ENCODE assay signal across 9 cellular contexts in the genomic region with DNA sequence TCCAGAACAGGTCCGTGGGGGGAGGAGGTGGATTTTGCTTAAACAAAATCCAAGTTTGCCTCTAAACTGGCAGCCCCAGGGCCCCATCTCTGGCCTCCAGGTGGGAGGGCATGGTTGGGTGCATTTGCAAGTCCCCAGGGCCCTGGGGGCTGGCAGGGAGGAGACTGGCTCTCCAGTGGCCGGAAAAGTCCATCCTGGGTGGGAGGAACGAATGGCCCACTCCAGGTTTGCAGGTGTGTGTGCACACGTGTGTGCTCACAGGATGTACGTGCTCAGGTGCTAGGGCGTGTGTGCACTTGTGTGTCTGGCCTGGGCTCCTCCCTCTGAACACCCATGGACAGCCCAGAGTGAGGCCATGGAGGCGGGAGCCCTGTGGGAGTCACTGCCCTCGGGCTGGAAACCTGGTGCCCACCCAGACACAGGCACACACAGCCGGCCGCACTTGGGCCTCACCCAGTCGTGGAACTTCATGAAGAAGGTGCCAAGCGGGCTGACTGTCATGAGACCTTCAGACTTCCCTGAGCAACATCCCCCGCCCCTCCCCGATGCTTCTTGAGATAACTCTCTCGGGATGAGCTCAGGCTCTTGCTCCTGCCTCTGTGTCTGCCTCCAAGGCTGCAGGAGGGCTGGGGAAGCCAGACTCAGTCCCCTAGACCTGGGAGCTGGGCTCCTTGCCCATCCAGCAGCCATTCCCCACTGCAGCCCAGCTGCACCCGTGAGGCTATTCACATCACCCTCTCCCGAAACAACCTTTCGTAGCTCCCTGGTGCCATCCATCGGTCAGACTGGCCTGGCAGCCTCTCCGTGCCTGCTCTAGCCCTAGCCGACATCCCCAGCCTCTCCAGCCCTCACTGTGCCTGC. TPM values are rescaled to one million over a fixed set of nuclear protein-coding genes. Genes with fewer than 3 reads are reported as not detected.
DNase-seq lines count a peak whose midpoint lies in the region; ATAC-seq, FAIRE-seq and TF ChIP-seq lines count a peak whose summit lies in the region.
"Had no signal": no experiment of that assay in that cellular context is flagged by ENCODE, and none has a peak within 500 bp of the region (broad histone marks: within the 10 kb centered on the region; RNA-seq: fewer than 3 reads in every experiment).

No MANE protein-coding gene starts in this region.

- TF ChIP-seq RAD21 in A549 (conservative IDR thresholded peaks at IDR 0.05 in 1 of 2, IDR thresholded peaks at IDR 0.05 in 1 of 2): peak; percentile 64 to 66

- H3K9me3 ChIP-seq in A549 (no peaks in the 10 kb centered on the region), HUES6 (ENCODE audit: control insufficient read depth, insufficient read depth, low read depth, low read length) (no peaks in the 10 kb centered on the region)

- H3K4me1 ChIP-seq in A549: peaks cover 67% of the 10 kb centered on the region
- peaks cover 58% of the 10 kb centered on the region for H3K4me1 ChIP-seq in HUES6 (ENCODE audit: control insufficient read depth, insufficient read depth, low read length)

- no peak overlapping the region for H3K9ac ChIP-seq in HUES6 (ENCODE audit: low read length)

- DNase-seq in A549 (ENCODE audit: low read depth in 1 of 2, low spot score in 1 of 2) (peak; percentile 56 to 79), bronchial epithelial cell (ENCODE audit: low read depth) (peak; percentile 93), memory B cell (ENCODE audit: low spot score in 2 of 2) (no peak), ecto neural progenitor cell (ENCODE audit: low spot score) (no peak), DMS114 treated with DMSO at 0.1 percent for 48 hours (lab: John Stamatoyannopoulos, UW; ENCODE audit: unreplicated experiment) (no peak)
- DNase-seq: T-cell had no signal

- H3K27me3 ChIP-seq in HUES6 (ENCODE audit: control insufficient read depth, insufficient read depth, low read length): peaks cover 11% of the 10 kb centered on the region
- no peaks in the 10 kb centered on the region for H3K27me3 ChIP-seq in bronchial epithelial cell (ENCODE audit: control insufficient read depth, insufficient read depth, low read length)

- H3K4me3 ChIP-seq in A549 (peak overlapping the region; percentile 67), HUES6 (ENCODE audit: low read depth, low read length) (peak overlapping the region; percentile 39; the same call in 1 of the 2 replicates), bronchial epithelial cell (ENCODE audit: low read depth, low read length) (peak overlapping the region; percentile 72)

- H3K27ac ChIP-seq in A549: peak overlapping the region; percentile 97 to 99
- no peak overlapping the region for H3K27ac ChIP-seq in HUES6 (ENCODE audit: low read depth, low read length)

- H3K4me2 ChIP-seq in A549: peak overlapping the region; percentile 97

- H3K27me3 Mint-ChIP-seq in memory B cell: peaks cover 9% of the 10 kb centered on the region

- TF ChIP-seq CTCF in A549 (IDR thresholded peaks at IDR 0.05) (peak; percentile 47), bronchial epithelial cell (IDR thresholded peaks at IDR 0.05; ENCODE audit: insufficient read depth, low read length, severe bottlenecking) (peak; percentile 51)

- H3K27ac Mint-ChIP-seq in memory B cell: no peak overlapping the region
- H3K27ac Mint-ChIP-seq: T-cell had no signal

- 13% methylated on average over 18 of the region's 21 CpGs for WGBS in A549 (ENCODE audit: missing lambda C conversion rate)

- POLR2A ChIA-PET in A549 (lab: Yijun Ruan, JAX): interaction anchor here (0.9 to 2.3 kb wide), 6 partner anchors 16 to 118 kb away, joined by 4 to 22 read pairs (median 6); a partner anchor contains a TSS

- ATAC-seq in A549 (peak; percentile 7 to 42; a peak in 5 of 6 replicates), memory B cell (ENCODE audit: low read depth) (peak; percentile 52), HG03280 (IDR thresholded peaks at IDR 0.05; ENCODE audit: unreplicated experiment) (no peak), HG02852 (IDR thresholded peaks at IDR 0.05; ENCODE audit: unreplicated experiment) (no peak)
- ATAC-seq: T-cell had no signal

- peaks cover 9% of the 10 kb centered on the region for H3K4me1 Mint-ChIP-seq in memory B cell

- no peaks in the 10 kb centered on the region for H3K36me3 Mint-ChIP-seq in memory B cell
- H3K36me3 Mint-ChIP-seq: T-cell had no signal

- no peak for TF ChIP-seq POLR2A in A549 (IDR thresholded peaks at IDR 0.05; ENCODE audit: low read length)

- CTCF ChIA-PET in A549 (lab: Yijun Ruan, JAX): interaction anchor here (0.8 to 8.7 kb wide), 18 partner anchors 10 to 199 kb away, joined by 3 to 86 read pairs (median 4); a partner anchor contains a TSS

- no peak overlapping the region for H3K4me3 Mint-ChIP-seq in memory B cell
- H3K4me3 Mint-ChIP-seq: T-cell had no signal

- H3K9me3 Mint-ChIP-seq in memory B cell: no peaks in the 10 kb centered on the region
- H3K9me3 Mint-ChIP-seq: T-cell had no signal

- TF ChIP-seq EP300 in A549 (IDR thresholded peaks at IDR 0.05): no peak

- FAIRE-seq in A549 (lab: Jason Lieb, UNC) (peak; percentile 54), bronchial epithelial cell (lab: Jason Lieb, UNC) (peak; percentile 99)

- H3K36me3 ChIP-seq in HUES6 (ENCODE audit: control insufficient read depth, insufficient read depth, low read length): no peaks in the 10 kb centered on the region
- peaks cover 20% of the 10 kb centered on the region for H3K36me3 ChIP-seq in bronchial epithelial cell (ENCODE audit: control insufficient read depth, insufficient read depth, low read length)

TF ChIP-seq in A549, 52 proteins besides CTCF, POLR2A, EP300 and RAD21 (continues in another document):
- no peak for TF ChIP-seq ESRRA (IDR thresholded peaks at IDR 0.05; ENCODE audit: borderline replicate concordance, low read length)
- TF ChIP-seq, protein P1, sequence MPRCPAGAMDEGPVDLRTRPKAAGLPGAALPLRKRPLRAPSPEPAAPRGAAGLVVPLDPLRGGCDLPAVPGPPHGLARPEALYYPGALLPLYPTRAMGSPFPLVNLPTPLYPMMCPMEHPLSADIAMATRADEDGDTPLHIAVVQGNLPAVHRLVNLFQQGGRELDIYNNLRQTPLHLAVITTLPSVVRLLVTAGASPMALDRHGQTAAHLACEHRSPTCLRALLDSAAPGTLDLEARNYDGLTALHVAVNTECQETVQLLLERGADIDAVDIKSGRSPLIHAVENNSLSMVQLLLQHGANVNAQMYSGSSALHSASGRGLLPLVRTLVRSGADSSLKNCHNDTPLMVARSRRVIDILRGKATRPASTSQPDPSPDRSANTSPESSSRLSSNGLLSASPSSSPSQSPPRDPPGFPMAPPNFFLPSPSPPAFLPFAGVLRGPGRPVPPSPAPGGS (IDR thresholded peaks at IDR 0.05): no peak
- TF ChIP-seq ZFP36 (IDR thresholded peaks at IDR 0.05; ENCODE audit: borderline replicate concordance, partially characterized antibody): peak; percentile 66
- TF ChIP-seq RCOR1 (IDR thresholded peaks at IDR 0.05; ENCODE audit: low read depth, low read length): no peak
- TF ChIP-seq CHD2 (IDR thresholded peaks at IDR 0.05; ENCODE audit: low read length, partially characterized antibody): no peak
- peak; percentile 46; the same call in 1 of the 3 replicates for TF ChIP-seq SMC3 (IDR thresholded peaks at IDR 0.05)
- TF ChIP-seq, protein P2, sequence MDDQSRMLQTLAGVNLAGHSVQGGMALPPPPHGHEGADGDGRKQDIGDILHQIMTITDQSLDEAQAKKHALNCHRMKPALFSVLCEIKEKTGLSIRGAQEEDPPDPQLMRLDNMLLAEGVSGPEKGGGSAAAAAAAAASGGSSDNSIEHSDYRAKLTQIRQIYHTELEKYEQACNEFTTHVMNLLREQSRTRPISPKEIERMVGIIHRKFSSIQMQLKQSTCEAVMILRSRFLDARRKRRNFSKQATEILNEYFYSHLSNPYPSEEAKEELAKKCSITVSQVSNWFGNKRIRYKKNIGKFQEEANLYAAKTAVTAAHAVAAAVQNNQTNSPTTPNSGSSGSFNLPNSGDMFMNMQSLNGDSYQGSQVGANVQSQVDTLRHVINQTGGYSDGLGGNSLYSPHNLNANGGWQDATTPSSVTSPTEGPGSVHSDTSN (IDR thresholded peaks at IDR 0.05): peak; percentile 34; the same call in 1 of the 2 replicates
- 0 out of 2 replicates have a peak, but pooled peaks have one; percentile 15 for TF ChIP-seq FOSB (CRISPR knock-in tag; IDR thresholded peaks at IDR 0.05)
- no peak for TF ChIP-seq CEBPB (IDR thresholded peaks at IDR 0.05)
- TF ChIP-seq MYC (IDR thresholded peaks at IDR 0.05; ENCODE audit: borderline replicate concordance, low read length): no peak
- TF ChIP-seq, protein P3, sequence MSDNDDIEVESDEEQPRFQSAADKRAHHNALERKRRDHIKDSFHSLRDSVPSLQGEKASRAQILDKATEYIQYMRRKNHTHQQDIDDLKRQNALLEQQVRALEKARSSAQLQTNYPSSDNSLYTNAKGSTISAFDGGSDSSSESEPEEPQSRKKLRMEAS (IDR thresholded peaks at IDR 0.05): no peak

RNA-seq across cellular contexts. Expression of a gene that starts 9.4 kb away (rescaled TPM):
- polyA plus RNA-seq in A549 (2011; rRNA removed): 43.7 and 56.7 TPM in 2 replicates
- 9.8 and 11.7 TPM in 2 replicates for polyA plus RNA-seq in A549 (2012; cell fraction: cytosol; rRNA removed)
- polyA plus RNA-seq in A549 (2012; cell fraction: nucleus; rRNA removed): 65.0 and 74.3 TPM in 2 replicates
- polyA plus RNA-seq in A549 (2017; fragmentation: RNase III; extraction: RNeasy Plus Mini Kit Qiagen cat#74134 plus additional on column Dnase treatment): 34.4 to 46.5 TPM (median 43.3 TPM) in 3 replicates
- 212 and 231 TPM in 2 replicates for polyA minus RNA-seq in A549 (2011; rRNA and poly(A)+ RNA removed)
- 367 and 620 TPM in 2 replicates for total RNA-seq in bronchial epithelial cell

RNA-seq across cellular contexts. Expression of a gene that starts 16.8 kb away (rescaled TPM):
- polyA plus RNA-seq in A549 (2011; rRNA removed) (11.3 and 11.5 TPM in 2 replicates), A549 (2017; fragmentation: RNase III; extraction: RNeasy Plus Mini Kit Qiagen cat#74134 plus additional on column Dnase treatment) (10.7 to 12.5 TPM (median 12.0 TPM) in 3 replicates)
- 7.7 and 8.6 TPM in 2 replicates for polyA plus RNA-seq in A549 (2012; cell fraction: cytosol; rRNA removed)
- 14.0 and 16.7 TPM in 2 replicates for polyA plus RNA-seq in A549 (2012; cell fraction: nucleus; rRNA removed)
- 8.6 and 9.5 TPM in 2 replicates for polyA minus RNA-seq in A549 (2011; rRNA and poly(A)+ RNA removed)
- total RNA-seq in bronchial epithelial cell: 8.4 and 14.1 TPM in 2 replicates

RNA-seq across cellular contexts. Expression of a gene that starts 44.1 kb away (rescaled TPM):
- 0.01 TPM in 2 replicates for polyA plus RNA-seq in A549 (2011; rRNA removed)
- polyA plus RNA-seq in A549 (2012; cell fraction: cytosol; rRNA removed): 0.03 TPM in 1 of 2 replicates, not detected in the other
- polyA plus RNA-seq in A549 (2012; cell fraction: nucleus; rRNA removed): 0.06 and 0.11 TPM in 2 replicates
- polyA plus RNA-seq in A549 (2017; fragmentation: RNase III; extraction: RNeasy Plus Mini Kit Qiagen cat#74134 plus additional on column Dnase treatment): 0.01 TPM in 2 of 3 replicates, not detected in the other
- 0.17 TPM in 1 of 2 replicates, not detected in the other for polyA minus RNA-seq in A549 (2011; rRNA and poly(A)+ RNA removed)
- not detected in 2 replicates for total RNA-seq in bronchial epithelial cell

RNA-seq across cellular contexts. Expression of a gene that starts 52.1 kb away (rescaled TPM):
- polyA plus RNA-seq in A549 (2011; rRNA removed) (19.5 and 24.2 TPM in 2 replicates), A549 (2017; fragmentation: RNase III; extraction: RNeasy Plus Mini Kit Qiagen cat#74134 plus additional on column Dnase treatment) (25.9 to 28.0 TPM (median 26.9 TPM) in 3 replicates)
- polyA plus RNA-seq in A549 (2012; cell fraction: cytosol; rRNA removed): 42.8 and 52.7 TPM in 2 replicates
- polyA plus RNA-seq in A549 (2012; cell fraction: nucleus; rRNA removed): 44.8 and 46.3 TPM in 2 replicates
- polyA minus RNA-seq in A549 (2011; rRNA and poly(A)+ RNA removed): 16.6 and 20.0 TPM in 2 replicates
- 35.5 and 50.8 TPM in 2 replicates for total RNA-seq in bronchial epithelial cell

Comparison
In these comparisons a context has a peak if more than half of its experiments do, and no peak if none do; other contexts are left out.
1. ATAC-seq: peak in A549 (2 of 2) and memory B cell (single experiment); none in HG03280 (single experiment) and HG02852 (single experiment).
2. DNase-seq: peak in A549 (2 of 2) and bronchial epithelial cell (single experiment); none in memory B cell (0 of 2), ecto neural progenitor cell (single experiment) and DMS114 treated with DMSO at 0.1 percent for 48 hours (single experiment).
3. Peak in every context shown above with its lines, with median percentiles within 50 percentile points of each other: H3K4me3 ChIP-seq.